Comparison of ENCODE assay signal across 13 cellular contexts in the genomic region with DNA sequence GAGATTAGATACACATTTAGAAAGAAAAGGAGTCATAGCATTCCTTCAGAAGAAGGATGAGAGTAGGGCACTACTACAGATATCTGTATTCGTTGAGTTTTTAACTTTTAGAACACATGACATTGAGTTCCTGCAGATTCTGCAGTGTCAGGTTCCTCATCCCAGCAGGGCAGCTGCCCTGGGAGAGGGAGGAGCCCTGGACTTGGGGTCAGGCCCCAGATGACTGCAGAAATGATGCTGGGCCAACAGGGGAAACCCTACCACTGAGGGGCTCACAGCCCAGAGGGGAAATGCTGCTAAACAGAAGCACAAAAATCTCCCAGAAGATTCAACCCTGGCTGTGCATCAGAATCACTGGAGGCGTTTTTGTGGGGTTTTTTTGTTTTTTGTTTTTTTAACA.
"Had no signal": no experiment of that assay in that cellular context is flagged by ENCODE, and none has a peak within 500 bp of the region (broad histone marks: within the 10 kb centered on the region; RNA-seq: fewer than 3 reads in every experiment).

No MANE protein-coding gene starts in this region.

- H3K27me3 ChIP-seq: gastrocnemius medialis, pancreas had no signal

- ATAC-seq: heart right ventricle, left lobe of liver, mucosa of descending colon, natural killer cell, pancreas, right cardiac atrium had no signal

- H3K9me3 ChIP-seq: gastrocnemius medialis, heart right ventricle, mucosa of descending colon, pancreas had no signal

- H3K4me1 ChIP-seq: gastrocnemius medialis, heart right ventricle, pancreas had no signal

- DNase-seq: effector memory CD4-positive, alpha-beta T cell; gastrocnemius medialis; heart right ventricle; hypothalamus; mucosa of descending colon; natural killer cell; nucleus accumbens; pancreas; right cardiac atrium; small intestine; stimulated activated CD4-positive, alpha-beta T cell treated with anti-CD3 and anti-CD28 coated beads, Interleukin-2, amount 100 ng/mL, for 48 hours; stimulated activated naive CD4-positive, alpha-beta T cell treated with Interleukin-2 at 50 U/mL for 16 hours had no signal

- H3K4me3 ChIP-seq: gastrocnemius medialis, heart right ventricle, mucosa of descending colon, pancreas had no signal

- H3K27ac ChIP-seq: gastrocnemius medialis, heart right ventricle, pancreas had no signal

- H3K36me3 ChIP-seq: gastrocnemius medialis, heart right ventricle, pancreas had no signal
